11 cellular contexts compared by ENCODE assay signal in the genomic region with DNA sequence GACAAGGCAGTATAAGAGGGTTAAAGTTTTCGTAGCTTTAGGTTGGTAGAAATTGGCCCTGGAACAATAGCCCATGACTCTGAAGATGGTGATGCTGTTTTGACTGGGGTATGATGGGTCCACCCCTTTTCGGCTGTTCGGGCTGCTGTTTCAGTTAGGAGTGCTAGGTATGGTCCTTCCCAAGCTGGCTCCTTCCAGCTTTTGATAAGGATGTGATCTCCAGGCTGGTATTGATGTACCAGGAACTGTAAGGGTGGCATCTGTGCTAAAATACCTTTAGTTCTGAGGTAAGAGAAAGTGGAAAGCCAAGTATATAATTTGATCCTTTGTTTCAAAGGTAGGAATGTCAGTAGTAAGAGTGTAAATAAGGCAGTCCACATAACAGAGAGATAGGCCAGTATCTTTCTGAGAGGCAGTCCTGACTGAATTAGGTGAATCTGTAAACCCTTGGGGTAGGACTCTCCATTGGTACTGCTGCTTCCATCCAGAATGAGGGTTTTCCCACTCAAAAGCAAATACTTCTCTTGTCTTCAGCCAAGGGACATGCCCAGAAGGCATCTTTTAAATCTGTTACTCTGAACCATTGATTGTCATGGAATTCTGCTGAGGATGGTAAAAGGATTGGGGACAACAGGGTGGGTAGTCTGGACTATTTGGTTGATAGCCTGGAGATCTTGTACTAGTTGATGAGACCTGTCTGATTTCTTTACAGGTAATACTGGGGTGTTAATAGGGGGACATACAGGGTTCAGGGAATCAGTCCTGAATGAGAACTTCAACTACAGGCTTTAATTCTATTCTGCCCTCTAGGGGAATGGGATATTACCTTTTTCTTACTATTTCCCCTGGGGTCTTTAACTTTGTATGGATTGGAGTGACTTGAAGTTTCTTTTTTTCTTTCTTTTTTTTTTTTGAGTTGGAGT. TPM values are rescaled to one million over a fixed set of nuclear protein-coding genes. Genes with fewer than 3 reads are reported as not detected.
DNase-seq lines count a peak whose midpoint lies in the region; ATAC-seq and TF ChIP-seq lines count a peak whose summit lies in the region.
"Had no signal": no experiment of that assay in that cellular context is flagged by ENCODE, and none has a peak within 500 bp of the region (broad histone marks: within the 10 kb centered on the region; RNA-seq: fewer than 3 reads in every experiment).

No MANE protein-coding gene starts in this region.

- H3K36me3 ChIP-seq in SK-N-SH (replicated peaks in 1 of 2; ENCODE audit: control insufficient read depth in 1 of 2, insufficient read depth in 2 of 2, low read length in 1 of 2) (peaks cover 97 to 100% of the 10 kb centered on the region in 2 experiments), OCI-LY1 (ENCODE audit: insufficient read depth, low read length) (peaks cover 100% of the 10 kb centered on the region)

- H3F3A ChIP-seq in SK-N-SH (replicated peaks; ENCODE audit: insufficient read depth) (peaks cover 100% of the 10 kb centered on the region), OCI-LY1 (ENCODE audit: insufficient read depth, low read length) (peaks cover 19% of the 10 kb centered on the region)

- WGBS in SK-N-SH (ENCODE audit: low lambda C conversion rate), result 90% methylated on average over 3 of the region's 3 CpGs

- no peak for ATAC-seq in SK-N-SH treated with all-trans-retinoic acid at 6 μM for 48 hours
- ATAC-seq in GM19035 (IDR thresholded peaks at IDR 0.05; ENCODE audit: unreplicated experiment), result no peak
- ATAC-seq: upper lobe of right lung had no signal

- H3K9me3 ChIP-seq in SK-N-SH, result peaks cover 11% of the 10 kb centered on the region; the same call in 1 of the 2 replicates
- H3K9me3 ChIP-seq in OCI-LY1 (ENCODE audit: low read length), result peaks cover 17% of the 10 kb centered on the region

- CTCF ChIA-PET in SK-N-SH (lab: Yijun Ruan, JAX), result interaction anchor here (1.5 to 2.0 kb wide), 2 partner anchors 36 to 67 kb away, joined by 6 to 7 read pairs; no protein-coding TSS in a partner anchor

- H3K4me2 ChIP-seq in SK-N-SH, result peak overlapping the region; percentile 89
- peak overlapping the region; percentile 91 for H3K4me2 ChIP-seq in OCI-LY1 (ENCODE audit: low read length)

- peak overlapping the region; percentile 86 for H3K4me3 Mint-ChIP-seq in osteocyte (ENCODE audit: unreplicated experiment)

- no peaks in the 10 kb centered on the region for H3K27me3 Mint-ChIP-seq in osteocyte (ENCODE audit: unreplicated experiment)

- H3K4me3 ChIP-seq in SK-N-SH (ENCODE audit: low read depth in 2 of 2, low read length in 1 of 2) (peak overlapping the region; percentile 65 to 90; a peak in 3 of 4 replicates), OCI-LY1 (ENCODE audit: low read depth, low read length, poor library complexity, severe bottlenecking) (peak overlapping the region; percentile 100), coronary artery (peak overlapping the region; percentile 95)
- H3K4me3 ChIP-seq: skin epidermis, upper lobe of right lung had no signal

- DNase-seq in SK-N-SH (no peak), coronary artery (ENCODE audit: low spot score) (no peak), osteocyte (ENCODE audit: extremely low spot score, unreplicated experiment) (no peak), NCI-H187 treated with DMSO at 0.1 percent for 48 hours (lab: John Stamatoyannopoulos, UW) (no peak), activated gamma-delta T cell treated with Interleukin-2 at 50 U/mL for 16 hours (no peak)
- DNase-seq: activated effector memory CD4-positive, alpha-beta T cell treated with anti-CD3 and anti-CD28 coated beads, Interleukin-2, amount 50 U/mL, for 16 hours; upper lobe of right lung had no signal

- H4K20me1 ChIP-seq in SK-N-SH (ENCODE audit: insufficient read depth) (peaks cover 98% of the 10 kb centered on the region), OCI-LY1 (ENCODE audit: insufficient read depth, low read length) (no peaks in the 10 kb centered on the region)

- no peak for TF ChIP-seq EP300 in SK-N-SH (IDR thresholded peaks at IDR 0.05; ENCODE audit: borderline replicate concordance in 1 of 2, low read depth in 1 of 2, low read length in 1 of 2)

- no peaks in the 10 kb centered on the region for H3K9me2 ChIP-seq in SK-N-SH
- no peaks in the 10 kb centered on the region for H3K9me2 ChIP-seq in OCI-LY1 (ENCODE audit: low read depth, low read length)

- H3K27ac ChIP-seq in SK-N-SH (ENCODE audit: low read depth in 2 of 2, low read length in 1 of 2) (peak overlapping the region in 1 of 2 experiments; percentile 5; a peak in 1 of 4 replicates), OCI-LY1 (ENCODE audit: low read depth, low read length, poor library complexity, severe bottlenecking) (no peak overlapping the region), coronary artery (no peak overlapping the region)
- H3K27ac ChIP-seq: skin epidermis, upper lobe of right lung had no signal

- TF ChIP-seq CTCF in SK-N-SH (IDR thresholded peaks at IDR 0.05), result peak; percentile 14; the same call in 1 of the 2 replicates
- no peak for TF ChIP-seq CTCF in OCI-LY1 (IDR thresholded peaks at IDR 0.05; ENCODE audit: low read length)
- no peak for TF ChIP-seq CTCF in coronary artery (IDR thresholded peaks at IDR 0.05)
- TF ChIP-seq CTCF in osteocyte (IDR thresholded peaks at IDR 0.05), result no peak

- POLR2A ChIA-PET in SK-N-SH (lab: Yijun Ruan, JAX), result interaction anchor here (0.6 kb wide), 1 partner anchor 74 kb away, joined by 4 read pairs; no protein-coding TSS in a partner anchor

- H2AFZ ChIP-seq in SK-N-SH (ENCODE audit: low read depth) (no peak overlapping the region), OCI-LY1 (ENCODE audit: low read length) (no peak overlapping the region)

- H3K27me3 ChIP-seq in SK-N-SH (ENCODE audit: insufficient read depth) (no peaks in the 10 kb centered on the region), OCI-LY1 (ENCODE audit: insufficient read depth, low read length) (no peaks in the 10 kb centered on the region)
- H3K27me3 ChIP-seq: upper lobe of right lung had no signal

- H3K27ac Mint-ChIP-seq in osteocyte (ENCODE audit: unreplicated experiment), result peak overlapping the region; percentile 98

- no peak overlapping the region for H3K9ac ChIP-seq in SK-N-SH
- no peak overlapping the region for H3K9ac ChIP-seq in OCI-LY1 (ENCODE audit: low read length)

- H3K79me2 ChIP-seq in SK-N-SH (ENCODE audit: insufficient read depth) (peaks cover 93% of the 10 kb centered on the region), OCI-LY1 (ENCODE audit: insufficient read depth, low read length) (peaks cover 44% of the 10 kb centered on the region)

- H3K36me3 Mint-ChIP-seq in osteocyte (ENCODE audit: unreplicated experiment), result peaks cover 100% of the 10 kb centered on the region

- peaks cover 12% of the 10 kb centered on the region for H3K9me3 Mint-ChIP-seq in osteocyte (ENCODE audit: unreplicated experiment)

- peaks cover 95% of the 10 kb centered on the region for H3K4me1 Mint-ChIP-seq in osteocyte (ENCODE audit: unreplicated experiment)

- H3K4me1 ChIP-seq in SK-N-SH (ENCODE audit: control insufficient read depth in 1 of 2, insufficient read depth in 2 of 2, low read depth in 1 of 2, low read length in 1 of 2) (peaks cover 9 to 15% of the 10 kb centered on the region in 2 experiments), OCI-LY1 (ENCODE audit: insufficient read depth, low read length, severe bottlenecking) (peaks cover 57% of the 10 kb centered on the region)

- no peak for TF ChIP-seq RAD21 in SK-N-SH (IDR thresholded peaks at IDR 0.05; ENCODE audit: low read length)

TF ChIP-seq in SK-N-SH, 30 proteins besides CTCF, POLR2A, EP300 and RAD21 (continues in another document):
- TF ChIP-seq FOSL2 (IDR thresholded peaks at IDR 0.05; ENCODE audit: borderline replicate concordance, low read depth) (no peak), SIN3A (IDR thresholded peaks at IDR 0.05; ENCODE audit: borderline replicate concordance, low read depth, low read length) (no peak), RFX5 (IDR thresholded peaks at IDR 0.05; ENCODE audit: low read length) (no peak), TCF12 (IDR thresholded peaks at IDR 0.05) (no peak), POLR2AphosphoS5 (IDR thresholded peaks at IDR 0.05; ENCODE audit: low read depth, low read length) (peak; percentile 11), EZH2phosphoT487 (IDR thresholded peaks at IDR 0.05; ENCODE audit: borderline replicate concordance, low read depth) (no peak)
- TF ChIP-seq, protein P1, sequence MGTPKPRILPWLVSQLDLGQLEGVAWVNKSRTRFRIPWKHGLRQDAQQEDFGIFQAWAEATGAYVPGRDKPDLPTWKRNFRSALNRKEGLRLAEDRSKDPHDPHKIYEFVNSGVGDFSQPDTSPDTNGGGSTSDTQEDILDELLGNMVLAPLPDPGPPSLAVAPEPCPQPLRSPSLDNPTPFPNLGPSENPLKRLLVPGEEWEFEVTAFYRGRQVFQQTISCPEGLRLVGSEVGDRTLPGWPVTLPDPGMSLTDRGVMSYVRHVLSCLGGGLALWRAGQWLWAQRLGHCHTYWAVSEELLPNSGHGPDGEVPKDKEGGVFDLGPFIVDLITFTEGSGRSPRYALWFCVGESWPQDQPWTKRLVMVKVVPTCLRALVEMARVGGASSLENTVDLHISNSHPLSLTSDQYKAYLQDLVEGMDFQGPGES (IDR thresholded peaks at IDR 0.05; ENCODE audit: low read depth, low read length), result no peak

TF ChIP-seq in SK-N-SH treated with all-trans-retinoic acid at 6 μM for 48 hours, 23 proteins besides CTCF, POLR2A, EP300 and RAD21 (continues in another document):
- TF ChIP-seq ZFP3 (CRISPR knock-in tag; IDR thresholded peaks at IDR 0.05), result no peak
- no peak for TF ChIP-seq RARB (CRISPR knock-in tag; IDR thresholded peaks at IDR 0.05)
- TF ChIP-seq ZFP30 (CRISPR knock-in tag; IDR thresholded peaks at IDR 0.05), result no peak
- TF ChIP-seq, protein P2, sequence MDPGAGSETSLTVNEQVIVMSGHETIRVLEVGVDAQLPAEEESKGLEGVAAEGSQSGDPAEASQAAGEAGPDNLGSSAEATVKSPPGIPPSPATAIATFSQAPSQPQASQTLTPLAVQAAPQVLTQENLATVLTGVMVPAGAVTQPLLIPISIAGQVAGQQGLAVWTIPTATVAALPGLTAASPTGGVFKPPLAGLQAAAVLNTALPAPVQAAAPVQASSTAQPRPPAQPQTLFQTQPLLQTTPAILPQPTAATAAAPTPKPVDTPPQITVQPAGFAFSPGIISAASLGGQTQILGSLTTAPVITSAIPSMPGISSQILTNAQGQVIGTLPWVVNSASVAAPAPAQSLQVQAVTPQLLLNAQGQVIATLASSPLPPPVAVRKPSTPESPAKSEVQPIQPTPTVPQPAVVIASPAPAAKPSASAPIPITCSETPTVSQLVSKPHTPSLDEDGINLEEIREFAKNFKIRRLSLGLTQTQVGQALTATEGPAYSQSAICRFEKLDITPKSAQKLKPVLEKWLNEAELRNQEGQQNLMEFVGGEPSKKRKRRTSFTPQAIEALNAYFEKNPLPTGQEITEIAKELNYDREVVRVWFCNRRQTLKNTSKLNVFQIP (CRISPR knock-in tag; IDR thresholded peaks at IDR 0.05; ENCODE audit: borderline replicate concordance, low read depth), result no peak
- no peak for TF ChIP-seq PPARA (CRISPR knock-in tag; IDR thresholded peaks at IDR 0.05; ENCODE audit: borderline replicate concordance)

RNA-seq across cellular contexts. Expression of a gene that starts 6.1 kb away (rescaled TPM):
- polyA plus RNA-seq in SK-N-SH (2012; rRNA removed), result 3.9 and 4.6 TPM in 2 replicates
- polyA plus RNA-seq in SK-N-SH (2012; cell fraction: cytosol; rRNA removed), result 4.5 and 4.7 TPM in 2 replicates
- 8.1 and 9.0 TPM in 2 replicates for polyA plus RNA-seq in SK-N-SH (2012; cell fraction: nucleus; rRNA removed)
- total RNA-seq in osteocyte, result 48.1 and 51.6 TPM in 2 replicates
